Comparison of ENCODE assay signal across 2 cellular contexts in genomic region chr12:3061129-3061857, GRCh38.
TF ChIP-seq lines count a peak whose summit lies in the region.

No MANE protein-coding gene starts in this region.

TF ChIP-seq in SK-N-SH, 30 proteins besides CTCF, POLR2A, EP300 and RAD21:
- no peak for TF ChIP-seq PBX3 (IDR thresholded peaks at IDR 0.05)
- no peak for TF ChIP-seq IRF3 (IDR thresholded peaks at IDR 0.05; ENCODE audit: low read depth, low read length)
- TF ChIP-seq RFX5 (IDR thresholded peaks at IDR 0.05; ENCODE audit: low read length), result no peak
- TF ChIP-seq RXRA (IDR thresholded peaks at IDR 0.05; ENCODE audit: borderline replicate concordance, low read depth), result no peak
- TF ChIP-seq MXI1 (IDR thresholded peaks at IDR 0.05; ENCODE audit: low read depth, low read length), result no peak
- TF ChIP-seq TEAD4 (IDR thresholded peaks at IDR 0.05; ENCODE audit: borderline replicate concordance, insufficient read depth), result no peak
- no peak for TF ChIP-seq REST (IDR thresholded peaks at IDR 0.05; ENCODE audit: low read depth, low read length)
- no peak for TF ChIP-seq FOSL2 (IDR thresholded peaks at IDR 0.05; ENCODE audit: borderline replicate concordance, low read depth)
- no peak for TF ChIP-seq ZBTB33 (IDR thresholded peaks at IDR 0.05; ENCODE audit: borderline replicate concordance, low read depth)
- no peak for TF ChIP-seq EZH2phosphoT487 (IDR thresholded peaks at IDR 0.05; ENCODE audit: borderline replicate concordance, low read depth)
- TF ChIP-seq FOXM1 (IDR thresholded peaks at IDR 0.05; ENCODE audit: low read depth), result no peak
- TF ChIP-seq USF1 (IDR thresholded peaks at IDR 0.05; ENCODE audit: borderline replicate concordance, low read depth), result no peak

TF ChIP-seq in H1, 55 proteins besides CTCF, POLR2A, EP300 and RAD21:
- no peak for TF ChIP-seq JUN (IDR thresholded peaks at IDR 0.05; ENCODE audit: low read depth, low read length)
- TF ChIP-seq CHD2 (IDR thresholded peaks at IDR 0.05; ENCODE audit: low read length), result no peak
- TF ChIP-seq SAP30 (IDR thresholded peaks at IDR 0.05; ENCODE audit: insufficient read depth, insufficient replicate concordance, low read length), result no peak
- TF ChIP-seq TCF12 (IDR thresholded peaks at IDR 0.05; ENCODE audit: low read depth, low read length), result no peak
- no peak for TF ChIP-seq MAX (IDR thresholded peaks at IDR 0.05)
- no peak for TF ChIP-seq MAFK (IDR thresholded peaks at IDR 0.05; ENCODE audit: low read depth, low read length)
- TF ChIP-seq CEBPB (IDR thresholded peaks at IDR 0.05; ENCODE audit: low read depth, low read length), result no peak
- TF ChIP-seq BRCA1 (IDR thresholded peaks at IDR 0.05; ENCODE audit: low read depth, low read length), result no peak
- no peak for TF ChIP-seq CTBP2 (IDR thresholded peaks at IDR 0.05; ENCODE audit: borderline replicate concordance, insufficient read depth, insufficient read length, low read length)
- no peak for TF ChIP-seq CHD7 (IDR thresholded peaks at IDR 0.05; ENCODE audit: insufficient replicate concordance, low read length)
- TF ChIP-seq RBBP5 (IDR thresholded peaks at IDR 0.05; ENCODE audit: borderline replicate concordance, low read depth, low read length), result no peak
- TF ChIP-seq YY1 (IDR thresholded peaks at IDR 0.05; ENCODE audit: low read depth, low read length), result no peak
